In genomic region chr12:121888478-121889266, GRCh38 we compare ENCODE assay signal across 8 cellular contexts. TPM values are rescaled to one million over a fixed set of nuclear protein-coding genes. Genes with fewer than 3 reads are reported as not detected.
DNase-seq lines count a peak whose midpoint lies in the region; ATAC-seq, FAIRE-seq and TF ChIP-seq lines count a peak whose summit lies in the region.

A gene with protein sequence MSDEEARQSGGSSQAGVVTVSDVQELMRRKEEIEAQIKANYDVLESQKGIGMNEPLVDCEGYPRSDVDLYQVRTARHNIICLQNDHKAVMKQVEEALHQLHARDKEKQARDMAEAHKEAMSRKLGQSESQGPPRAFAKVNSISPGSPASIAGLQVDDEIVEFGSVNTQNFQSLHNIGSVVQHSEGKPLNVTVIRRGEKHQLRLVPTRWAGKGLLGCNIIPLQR (plus strand): TSS chr12:121888790. CDS start chr12:121888857, 67 bp downstream.

- peak within 1 kb of the TSS; percentile 83 for H2AFZ ChIP-seq in smooth muscle cell (ENCODE audit: low read depth)

- TF ChIP-seq CTCF in AG09309 (IDR thresholded peaks at IDR 0.05; ENCODE audit: control insufficient read depth, insufficient read depth, low read depth, low read length, missing control alignments) (peak; percentile 86), WI38 (IDR thresholded peaks at IDR 0.05; ENCODE audit: low read depth, low read length) (peak; percentile 77), bronchial epithelial cell (IDR thresholded peaks at IDR 0.05; ENCODE audit: insufficient read depth, low read length, severe bottlenecking) (peak; percentile 89), smooth muscle cell (IDR thresholded peaks at IDR 0.05; ENCODE audit: borderline replicate concordance, insufficient read depth, poor library complexity, severe bottlenecking) (peak; percentile 64)

- H3K36me3 ChIP-seq in bronchial epithelial cell (ENCODE audit: control insufficient read depth, insufficient read depth, low read length) = peaks cover 4% of the 10 kb centered on the region
- no peaks in the 10 kb centered on the region for H3K36me3 ChIP-seq in smooth muscle cell (ENCODE audit: low read depth)

- 2% methylated on average over 67 of the region's 67 CpGs for WGBS in smooth muscle cell (ENCODE audit: low lambda C conversion rate)

- H3K9me3 ChIP-seq in smooth muscle cell (replicated peaks; ENCODE audit: low read depth) = no peaks in the 10 kb centered on the region

- peaks cover 4% of the 10 kb centered on the region for H3F3A ChIP-seq in smooth muscle cell (ENCODE audit: low read depth)

- H3K4me1 ChIP-seq in smooth muscle cell (ENCODE audit: low read depth) = peaks cover 8% of the 10 kb centered on the region

- peaks cover 22% of the 10 kb centered on the region for H4K20me1 ChIP-seq in smooth muscle cell (ENCODE audit: low read depth)

- no peaks in the 10 kb centered on the region for H3K27me3 ChIP-seq in bronchial epithelial cell (ENCODE audit: control insufficient read depth, insufficient read depth, low read length)
- H3K27me3 ChIP-seq in smooth muscle cell (ENCODE audit: low read depth) = no peaks in the 10 kb centered on the region

- H3K79me2 ChIP-seq in smooth muscle cell (ENCODE audit: low read depth) = peaks cover 40% of the 10 kb centered on the region

- ATAC-seq in GM18909 (IDR thresholded peaks at IDR 0.05; ENCODE audit: poor library complexity, unreplicated experiment) = peak; percentile 88
- peak; percentile 93 for ATAC-seq in HG03175 (IDR thresholded peaks at IDR 0.05; ENCODE audit: unreplicated experiment)

- peak within 1 kb of the TSS; percentile 88 for H3K27ac ChIP-seq in smooth muscle cell (ENCODE audit: low read depth)

- DNase-seq in AG09309 (ENCODE audit: low read depth) (peak; percentile 92), NCI-H2227 treated with DMSO at 0.1 percent for 48 hours (lab: John Stamatoyannopoulos, UW) (peak; percentile 97), bronchial epithelial cell (ENCODE audit: low read depth) (peak; percentile 95), iPS-NIHi11 (ENCODE audit: low spot score) (peak; percentile 98), smooth muscle cell (lab: John Stamatoyannopoulos, UW; ENCODE audit: unreplicated experiment) (peak; percentile 91)

- H3K4me2 ChIP-seq in smooth muscle cell = peak within 1 kb of the TSS; percentile 89

- H3K4me3 ChIP-seq in AG09309 (ENCODE audit: control insufficient read depth, low read depth, low read length) = peak within 1 kb of the TSS; percentile 86
- peak within 1 kb of the TSS; percentile 92 for H3K4me3 ChIP-seq in WI38 (ENCODE audit: low read depth, low read length)
- peak within 1 kb of the TSS; percentile 56 for H3K4me3 ChIP-seq in bronchial epithelial cell (ENCODE audit: low read depth, low read length)
- peak within 1 kb of the TSS; percentile 80 for H3K4me3 ChIP-seq in smooth muscle cell

- no peak for FAIRE-seq in bronchial epithelial cell (lab: Jason Lieb, UNC)

- H3K9ac ChIP-seq in smooth muscle cell (ENCODE audit: low read depth) = peak within 1 kb of the TSS; percentile 88

RNA-seq across cellular contexts. Expression of the gene that starts here (rescaled TPM):
- total RNA-seq in bronchial epithelial cell (85.3 and 126 TPM in 2 replicates), smooth muscle cell (33.9 and 42.4 TPM in 2 replicates)
- 87.3 and 87.7 TPM in 2 replicates for polyA plus RNA-seq in smooth muscle cell

Comparison
In these comparisons a context has a peak if more than half of its experiments do, and no peak if none do; other contexts are left out.
1. Peak in every context shown above with its lines: DNase-seq, ATAC-seq, H3K4me3 ChIP-seq and H3K27ac ChIP-seq.